In the genomic region with DNA sequence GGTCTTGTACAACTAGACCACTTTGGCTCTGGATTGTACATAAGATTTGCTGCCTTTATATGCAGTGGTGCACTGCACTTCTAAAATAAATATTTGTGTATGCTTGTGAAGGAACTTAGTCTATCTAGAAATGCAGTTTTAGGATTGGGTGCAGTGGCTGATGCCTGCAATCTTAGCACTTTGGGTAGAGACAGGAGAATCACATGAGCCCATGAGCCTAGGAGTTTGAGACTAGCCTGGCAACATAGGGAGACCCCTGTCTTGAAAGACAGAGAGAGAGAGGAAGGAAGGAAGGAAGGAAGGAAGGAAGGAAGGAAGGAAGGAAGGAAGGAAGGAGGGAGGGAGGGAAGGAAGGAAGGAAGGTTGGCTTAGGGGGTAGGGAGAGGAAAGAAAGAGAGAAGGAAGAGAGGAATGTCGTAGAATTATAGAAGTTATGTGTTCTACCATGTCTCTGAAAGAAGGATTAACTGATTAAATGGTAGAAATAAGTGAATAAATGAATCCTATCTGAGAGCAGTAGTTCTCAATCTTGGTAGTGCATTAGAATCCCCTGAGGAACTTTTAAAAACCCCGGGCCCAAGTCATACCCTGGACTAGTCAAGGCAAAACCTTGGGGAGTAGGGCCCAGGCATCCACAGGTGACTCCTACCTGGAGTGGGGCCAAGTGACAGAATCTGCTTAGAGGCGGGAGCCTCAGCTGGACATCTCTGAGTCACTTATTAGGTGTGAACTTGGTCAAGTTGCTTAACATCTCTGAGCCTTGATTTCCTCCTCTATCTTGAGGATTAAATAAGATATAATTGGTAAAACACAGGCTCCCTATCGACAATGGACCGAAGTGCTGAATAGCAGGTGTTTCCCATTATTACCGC, we compare ENCODE assay signal across 20 cellular contexts.
A peak's percentile ranks its signal among the peaks of the same experiment; 100 is the strongest.
DNase-seq lines count a peak whose midpoint lies in the region; ATAC-seq, FAIRE-seq and TF ChIP-seq lines count a peak whose summit lies in the region.
"Had no signal": no experiment of that assay in that cellular context is flagged by ENCODE, and none has a peak within 500 bp of the region (broad histone marks: within the 10 kb centered on the region; RNA-seq: fewer than 3 reads in every experiment).

No MANE protein-coding gene starts in this region.

- ATAC-seq in lower lobe of right lung: no peak
- no peak for ATAC-seq in T-cell (replicated peaks in 1 of 4)
- ATAC-seq: HCT116 had no signal

- no peaks in the 10 kb centered on the region for H3K4me1 Mint-ChIP-seq in T-cell

- H3K27ac Mint-ChIP-seq in T-cell: no peak overlapping the region
- H3K27ac Mint-ChIP-seq: B cell; CD4-positive, alpha-beta T cell; IgD-negative memory B cell had no signal

- H3K27ac ChIP-seq in A673 (ENCODE audit: low read depth, low read length, poor library complexity, severe bottlenecking): peak overlapping the region; percentile 74
- H3K27ac ChIP-seq in HEK293 (ENCODE audit: extremely low read depth, low read depth, low read length): no peak overlapping the region
- no peak overlapping the region for H3K27ac ChIP-seq in lower lobe of right lung

- no peak for FAIRE-seq in bronchial epithelial cell (lab: Jason Lieb, UNC)
- FAIRE-seq: D721Med, G401.6, GM12892, GM19239 had no signal

- H3K36me3 ChIP-seq in A673 (ENCODE audit: insufficient read depth, low read length, poor library complexity, severe bottlenecking): no peaks in the 10 kb centered on the region
- H3K36me3 ChIP-seq in HEK293 (ENCODE audit: control insufficient read depth in 2 of 2, insufficient read depth in 1 of 2, low read length in 2 of 2): no peaks in the 10 kb centered on the region
- H3K36me3 ChIP-seq in bronchial epithelial cell (ENCODE audit: control insufficient read depth, insufficient read depth, low read length): no peaks in the 10 kb centered on the region
- H3K36me3 ChIP-seq in lower lobe of right lung: no peaks in the 10 kb centered on the region

- H3K27me3 ChIP-seq in A673 (replicated peaks; ENCODE audit: insufficient read depth, low read depth, low read length, poor library complexity): no peaks in the 10 kb centered on the region
- no peaks in the 10 kb centered on the region for H3K27me3 ChIP-seq in bronchial epithelial cell (ENCODE audit: control insufficient read depth, insufficient read depth, low read length)
- no peaks in the 10 kb centered on the region for H3K27me3 ChIP-seq in lower lobe of right lung (ENCODE audit: low read depth)

- TF ChIP-seq CTCF in A673 (conservative IDR thresholded peaks at IDR 0.05; ENCODE audit: low read depth, low read length) (no peak), HEK293 (tag by site-specific recombination; IDR thresholded peaks at IDR 0.05) (no peak), bronchial epithelial cell (IDR thresholded peaks at IDR 0.05; ENCODE audit: insufficient read depth, low read length, severe bottlenecking) (no peak), lower lobe of right lung (IDR thresholded peaks at IDR 0.05) (no peak)

- H3K27me3 Mint-ChIP-seq in T-cell: peaks cover 4 to 7% of the 10 kb centered on the region in 2 donors
- H3K27me3 Mint-ChIP-seq: CD4-positive, alpha-beta T cell; IgD-negative memory B cell had no signal

- H3K4me3 Mint-ChIP-seq in T-cell: no peak overlapping the region
- H3K4me3 Mint-ChIP-seq: B cell; CD4-positive, alpha-beta T cell; IgD-negative memory B cell had no signal

- no peak overlapping the region for H3K4me3 ChIP-seq in A673 (ENCODE audit: low read depth, low read length, poor library complexity, severe bottlenecking)
- no peak overlapping the region for H3K4me3 ChIP-seq in HEK293 (ENCODE audit: low read depth, low read length)
- H3K4me3 ChIP-seq in bronchial epithelial cell (ENCODE audit: low read depth, low read length): no peak overlapping the region
- no peak overlapping the region for H3K4me3 ChIP-seq in lower lobe of right lung

- peak; percentile 77 for DNase-seq in A673 (ENCODE audit: low spot score)
- DNase-seq in RKO (ENCODE audit: low spot score): peak; percentile 16
- peak; percentile 57 for DNase-seq in bronchial epithelial cell (ENCODE audit: low read depth)
- DNase-seq in lower lobe of right lung: no peak
- no peak for DNase-seq in COR-L47 (lab: John Stamatoyannopoulos, UW)
- DNase-seq in T-cell: no peak
- no peak for DNase-seq in GM03348 (ENCODE audit: low spot score)
- DNase-seq: C1 segment of cervical spinal cord; CD4-positive, alpha-beta T cell; DMS153; DMS79 treated with DMSO at 0.1 percent for 48 hours; EL had no signal

- no TSS peak for BruUV-seq in A673 (replicated peaks; lab: Mats Ljungman, UMichigan)

- POLR2A ChIA-PET in A673 (lab: Charles Lee; ENCODE audit: low non-redundant PET) (interaction anchor here (0.7 kb wide), 1 partner anchor 156 kb away, joined by 4 read pairs; no protein-coding TSS in a partner anchor), HEK293 (lab: Yijun Ruan, JAX) (no interaction called here), T-cell (lab: Charles Lee) (no interaction called here)

- CTCF ChIA-PET in A673 (lab: Charles Lee) (no interaction called here), HEK293 (lab: Yijun Ruan, JAX) (interaction anchor here (1.4 kb wide), 1 partner anchor 84 kb away, joined by 8 read pairs; no protein-coding TSS in a partner anchor), T-cell (lab: Charles Lee) (no interaction called here)

- no peaks in the 10 kb centered on the region for H3K9me3 Mint-ChIP-seq in T-cell
- H3K9me3 Mint-ChIP-seq: CD4-positive, alpha-beta T cell had no signal

- intact Hi-C loops in A673 (cut with micrococcal nuclease; ENCODE audit: unreplicated experiment) (loop anchor here (1.0 to 2.0 kb wide), 4 partner anchors 314 to 1195 kb away; no protein-coding TSS in a partner anchor), lower lobe of right lung (cut with DNase I) (no loop called here)

- no peaks in the 10 kb centered on the region for H3K9me3 ChIP-seq in A673 (ENCODE audit: low read depth, low read length, poor library complexity, severe bottlenecking)
- no peaks in the 10 kb centered on the region for H3K9me3 ChIP-seq in HEK293 (ENCODE audit: control insufficient read depth, insufficient read depth, low read depth, low read length)
- H3K9me3 ChIP-seq in lower lobe of right lung: no peaks in the 10 kb centered on the region

- H3K4me1 ChIP-seq in A673 (ENCODE audit: insufficient read depth, low read length, poor library complexity, severe bottlenecking) (peaks cover 13% of the 10 kb centered on the region), HEK293 (ENCODE audit: control insufficient read depth, insufficient read depth, low read length) (no peaks in the 10 kb centered on the region), lower lobe of right lung (no peaks in the 10 kb centered on the region)

- peaks cover 10% of the 10 kb centered on the region for H3K36me3 Mint-ChIP-seq in T-cell
- H3K36me3 Mint-ChIP-seq: IgD-negative memory B cell had no signal

TF ChIP-seq in HEK293, 187 proteins besides CTCF, POLR2A, EP300 and RAD21:
- TF ChIP-seq ZNF366 (tag by site-specific recombination; conservative IDR thresholded peaks at IDR 0.05) (0 out of 2 replicates have a peak, but pooled peaks have one; percentile 21), ZNF10 (tag by site-specific recombination; IDR thresholded peaks at IDR 0.05) (no peak), SCRT1 (tag by site-specific recombination; IDR thresholded peaks at IDR 0.05; ENCODE audit: borderline replicate concordance) (no peak), SCRT2 (tag by site-specific recombination; IDR thresholded peaks at IDR 0.05) (0 out of 2 replicates have a peak, but pooled peaks have one; percentile 9), ZNF248 (tag by site-specific recombination; IDR thresholded peaks at IDR 0.05) (no peak)
TF ChIP-seq in HEK293: peak in this region for 2.

Comparison
In these comparisons a context has a peak if more than half of its experiments do, and no peak if none do; other contexts are left out.
1. DNase-seq: peak in A673 (single experiment), RKO (single experiment) and bronchial epithelial cell (single experiment); none in lower lobe of right lung (single experiment), COR-L47 (single experiment), T-cell (0 of 34) and GM03348 (single experiment).